Comparison of ENCODE assay signal across 12 cellular contexts in the genomic region with DNA sequence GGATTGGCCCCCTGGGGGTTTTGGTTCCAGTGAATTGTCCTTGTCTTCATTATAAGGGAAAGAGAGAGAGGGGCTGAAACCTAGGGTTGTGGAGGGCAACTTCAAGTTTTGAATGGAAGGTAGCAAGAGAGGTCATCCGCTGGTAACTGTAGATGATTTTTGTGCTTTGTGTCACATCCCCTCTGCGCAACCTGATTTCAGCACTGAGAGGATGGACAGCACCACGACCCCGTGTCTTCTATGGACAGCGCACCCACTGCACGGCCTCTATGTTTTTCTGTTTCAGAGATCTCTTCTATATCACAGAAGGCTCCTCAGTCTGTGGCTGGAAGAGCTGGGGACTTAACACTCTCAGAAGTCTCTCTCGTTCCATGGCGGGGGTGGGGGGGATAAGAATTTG.
A peak's percentile ranks its signal among the peaks of the same experiment; 100 is the strongest.
DNase-seq lines count a peak whose midpoint lies in the region; ATAC-seq, FAIRE-seq and TF ChIP-seq lines count a peak whose summit lies in the region.
"Had no signal": no experiment of that assay in that cellular context is flagged by ENCODE, and none has a peak within 500 bp of the region (broad histone marks: within the 10 kb centered on the region; RNA-seq: fewer than 3 reads in every experiment).

No MANE protein-coding gene starts in this region.

- no peaks in the 10 kb centered on the region for H3K27me3 ChIP-seq in HepG2 (ENCODE audit: control insufficient read depth in 1 of 2, insufficient read depth in 2 of 2, low read length in 2 of 2)
- no peaks in the 10 kb centered on the region for H3K27me3 ChIP-seq in right lobe of liver
- H3K27me3 ChIP-seq in tibial artery, result no peaks in the 10 kb centered on the region
- H3K27me3 ChIP-seq: BLaER1 treated with 17β-estradiol and CSF1 and Interleukin-3, amounts not matched to agents 10 nM and 100 nM had no signal

- H3K4me1 Mint-ChIP-seq in progenitor cell of endocrine pancreas (ENCODE audit: low read depth), result no peaks in the 10 kb centered on the region
- H3K4me1 Mint-ChIP-seq: naive B cell had no signal

- H3K9ac ChIP-seq in HepG2 (ENCODE audit: insufficient read depth, low read depth, low read length), result no peak overlapping the region
- H3K9ac ChIP-seq: BLaER1 treated with 17β-estradiol and CSF1 and Interleukin-3, amounts not matched to agents 10 nM and 100 nM had no signal

- ATAC-seq in HepG2, result no peak
- no peak for ATAC-seq in right lobe of liver

- POLR2A ChIA-PET in HepG2 (lab: Yijun Ruan, JAX), result no interaction called here

- H3K36me3 Mint-ChIP-seq in progenitor cell of endocrine pancreas (ENCODE audit: insufficient read depth), result no peaks in the 10 kb centered on the region
- H3K36me3 Mint-ChIP-seq: naive B cell had no signal

- in situ Hi-C loops in HepG2 (cut with HindIII; ENCODE audit: extremely low pct_ligation_motif_present, low pct_unique_long_range_greater_than_20kb), result no loop called here

- TF ChIP-seq POLR2A in HepG2 (IDR thresholded peaks at IDR 0.05; ENCODE audit: insufficient read depth in 1 of 2, low read depth in 2 of 2, low read length in 2 of 2) (no peak), right lobe of liver (IDR thresholded peaks at IDR 0.05) (no peak), NB4 (IDR thresholded peaks at IDR 0.05; ENCODE audit: extremely low read depth, insufficient read length) (no peak)

- no peak overlapping the region for H3K27ac Mint-ChIP-seq in progenitor cell of endocrine pancreas
- H3K27ac Mint-ChIP-seq: naive B cell; stimulated activated naive CD8-positive, alpha-beta T cell treated with anti-CD3 and anti-CD28 coated beads, Interleukin-15, Interleukin-2, amounts not matched to agents 100 ng/mL and 50 ng/mL, for 24 hours had no signal

- H3K4me3 ChIP-seq in HepG2 (replicated peaks in 1 of 3; ENCODE audit: insufficient read depth in 1 of 3, low read depth in 2 of 3, low read length in 3 of 3), result no peak overlapping the region
- H3K4me3 ChIP-seq in right lobe of liver, result no peak overlapping the region
- H3K4me3 ChIP-seq in NB4 (ENCODE audit: low read depth, low read length), result no peak overlapping the region
- no peak overlapping the region for H3K4me3 ChIP-seq in cardiac fibroblast (replicated peaks in 1 of 2; ENCODE audit: low read depth in 2 of 2, low read length in 2 of 2)
- no peak overlapping the region for H3K4me3 ChIP-seq in tibial artery
- H3K4me3 ChIP-seq: BLaER1 treated with 17β-estradiol and CSF1 and Interleukin-3, amounts not matched to agents 10 nM and 100 nM had no signal

- no peak for FAIRE-seq in HepG2 (lab: Jason Lieb, UNC)

- TF ChIP-seq CTCF in HepG2 (CRISPR knock-in tag; IDR thresholded peaks at IDR 0.05) (no peak), right lobe of liver (IDR thresholded peaks at IDR 0.05) (no peak), NB4 (IDR thresholded peaks at IDR 0.05; ENCODE audit: low read depth, low read length) (no peak), cardiac fibroblast (IDR thresholded peaks at IDR 0.05; ENCODE audit: low read depth, low read length) (no peak), progenitor cell of endocrine pancreas (IDR thresholded peaks at IDR 0.05; ENCODE audit: unreplicated experiment) (no peak), tibial artery (IDR thresholded peaks at IDR 0.05) (no peak)

- BruUV-seq in HepG2 (replicated peaks; lab: Mats Ljungman, UMichigan), result no TSS peak

- H4K20me1 ChIP-seq in HepG2 (ENCODE audit: insufficient read depth, low read length), result no peaks in the 10 kb centered on the region
- H4K20me1 ChIP-seq: BLaER1 treated with 17β-estradiol and CSF1 and Interleukin-3, amounts not matched to agents 10 nM and 100 nM had no signal

- DNase-seq in HepG2 (ENCODE audit: low spot score) (no peak), right lobe of liver (no peak), NB4 (ENCODE audit: low read depth) (peak; percentile 59), cardiac fibroblast (ENCODE audit: low read depth in 2 of 2) (peak; percentile 2), progenitor cell of endocrine pancreas (ENCODE audit: low spot score, unreplicated experiment) (peak; percentile 40), tibial artery (no peak), NCI-H2107 treated with DMSO at 0.1 percent for 48 hours (lab: John Stamatoyannopoulos, UW; ENCODE audit: unreplicated experiment) (no peak), DMS79 (lab: John Stamatoyannopoulos, UW) (no peak)
- DNase-seq: naive B cell, NCI-H345 had no signal

- WGBS in HepG2 (ENCODE audit: low lambda C conversion rate), result 24% methylated on average over 8 of the region's 8 CpGs
- 23% methylated on average over 7 of the region's 8 CpGs for WGBS in right lobe of liver (ENCODE audit: insufficient coverage, low coverage, low lambda C conversion rate, missing lambda C conversion rate)

- H3K27me3 Mint-ChIP-seq in progenitor cell of endocrine pancreas, result peaks cover 58% of the 10 kb centered on the region

- H3K36me3 ChIP-seq in HepG2 (replicated peaks in 1 of 2; ENCODE audit: control insufficient read depth in 1 of 2, insufficient read depth in 2 of 2, low read length in 2 of 2) (no peaks in the 10 kb centered on the region), right lobe of liver (no peaks in the 10 kb centered on the region), tibial artery (no peaks in the 10 kb centered on the region)
- H3K36me3 ChIP-seq: BLaER1 treated with 17β-estradiol and CSF1 and Interleukin-3, amounts not matched to agents 10 nM and 100 nM had no signal

- H3K4me1 ChIP-seq in HepG2 (ENCODE audit: insufficient read depth, low read length) (no peaks in the 10 kb centered on the region), right lobe of liver (no peaks in the 10 kb centered on the region), tibial artery (no peaks in the 10 kb centered on the region)

- H3K4me2 ChIP-seq in HepG2 (ENCODE audit: low read depth, low read length), result no peak overlapping the region
- H3K4me2 ChIP-seq: BLaER1 treated with 17β-estradiol and CSF1 and Interleukin-3, amounts not matched to agents 10 nM and 100 nM had no signal

- intact Hi-C loops in HepG2 (cut with micrococcal nuclease; ENCODE audit: unreplicated experiment) (no loop called here), right lobe of liver (cut with DNase I) (no loop called here), tibial artery (cut with DNase I; ENCODE audit: low total_unique reads) (no loop called here)

- CTCF ChIA-PET in HepG2 (lab: Yijun Ruan, JAX; ENCODE audit: low intra/inter-chr PET ratio, low total read pairs), result no interaction called here

- no peak for TF ChIP-seq EP300 in HepG2 (IDR thresholded peaks at IDR 0.05; ENCODE audit: low read depth in 2 of 2, low read length in 2 of 2)
- TF ChIP-seq EP300 in HepG2 (CRISPR knock-in tag; IDR thresholded peaks at IDR 0.05; ENCODE audit: borderline replicate concordance), result no peak

- H3K79me2 ChIP-seq in HepG2 (ENCODE audit: insufficient read depth, low read length), result no peaks in the 10 kb centered on the region

- H3K9me3 ChIP-seq in HepG2 (ENCODE audit: low read length) (no peaks in the 10 kb centered on the region), right lobe of liver (no peaks in the 10 kb centered on the region), tibial artery (no peaks in the 10 kb centered on the region)
- H3K9me3 ChIP-seq: BLaER1 treated with 17β-estradiol and CSF1 and Interleukin-3, amounts not matched to agents 10 nM and 100 nM had no signal

- TF ChIP-seq RAD21 in HepG2 (CRISPR knock-in tag; IDR thresholded peaks at IDR 0.05), result no peak

- H2AFZ ChIP-seq in HepG2 (ENCODE audit: low read length), result no peak overlapping the region

- H3K27ac ChIP-seq in HepG2 (ENCODE audit: extremely low read length, insufficient read depth, low read length), result no peak overlapping the region
- no peak overlapping the region for H3K27ac ChIP-seq in right lobe of liver
- no peak overlapping the region for H3K27ac ChIP-seq in tibial artery
- H3K27ac ChIP-seq: BLaER1 treated with 17β-estradiol and CSF1 and Interleukin-3, amounts not matched to agents 10 nM and 100 nM had no signal

- no peaks in the 10 kb centered on the region for H3K9me3 Mint-ChIP-seq in progenitor cell of endocrine pancreas (ENCODE audit: low read depth)
- H3K9me3 Mint-ChIP-seq: stimulated activated naive CD8-positive, alpha-beta T cell treated with anti-CD3 and anti-CD28 coated beads, Interleukin-15, Interleukin-2, amounts not matched to agents 100 ng/mL and 50 ng/mL, for 24 hours had no signal

- no peak overlapping the region for H3K4me3 Mint-ChIP-seq in progenitor cell of endocrine pancreas (ENCODE audit: low read depth)
- H3K4me3 Mint-ChIP-seq: stimulated activated naive CD8-positive, alpha-beta T cell treated with anti-CD3 and anti-CD28 coated beads, Interleukin-15, Interleukin-2, amounts not matched to agents 100 ng/mL and 50 ng/mL, for 24 hours had no signal

TF ChIP-seq in HepG2, 621 proteins besides CTCF, POLR2A, EP300 and RAD21 (continues in another document):
- peak; percentile 45; the same call in 1 of the 2 replicates for TF ChIP-seq ZBTB44 (CRISPR knock-in tag; IDR thresholded peaks at IDR 0.05)
- no peak for TF ChIP-seq ZNF710 (CRISPR knock-in tag; IDR thresholded peaks at IDR 0.05; ENCODE audit: borderline replicate concordance)
- no peak for TF ChIP-seq JUN (CRISPR knock-in tag; IDR thresholded peaks at IDR 0.05)

Comparison
In these comparisons a context has a peak if more than half of its experiments do, and no peak if none do; other contexts are left out.
1. DNase-seq: peak in NB4 (single experiment), cardiac fibroblast (2 of 2) and progenitor cell of endocrine pancreas (single experiment); none in HepG2 (single experiment), right lobe of liver (0 of 3), tibial artery (0 of 2), NCI-H2107 treated with DMSO at 0.1 percent for 48 hours (single experiment) and DMS79 (single experiment).